ENCODE assay signal across 22 cellular contexts in the genomic region with DNA sequence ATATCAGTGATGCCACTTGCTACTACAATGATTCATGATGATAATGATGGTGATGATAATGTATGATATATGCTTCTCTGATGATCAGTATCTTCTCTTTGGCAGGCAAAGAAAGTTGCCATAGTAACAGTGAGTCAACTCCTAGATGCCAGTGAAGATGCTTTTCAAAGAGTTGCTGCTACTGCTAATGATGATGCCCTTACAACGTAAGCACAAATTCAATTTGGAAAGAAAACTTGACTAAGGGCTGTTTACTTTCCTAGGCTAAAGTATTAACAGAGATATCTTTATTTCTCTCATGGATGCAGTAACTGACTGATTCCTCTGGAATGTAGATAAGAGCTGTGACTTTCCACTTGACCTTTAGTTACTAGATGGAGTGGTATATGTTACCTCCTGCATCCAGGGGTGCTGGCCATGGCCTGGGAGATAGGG. TPM values are rescaled to one million over a fixed set of nuclear protein-coding genes. Genes with fewer than 3 reads are reported as not detected.
DNase-seq lines count a peak whose midpoint lies in the region; ATAC-seq and TF ChIP-seq lines count a peak whose summit lies in the region.
"Had no signal": no experiment of that assay in that cellular context is flagged by ENCODE, and none has a peak within 500 bp of the region (broad histone marks: within the 10 kb centered on the region; RNA-seq: fewer than 3 reads in every experiment).

No MANE protein-coding gene starts in this region.

- no peaks in the 10 kb centered on the region for H3K36me3 Mint-ChIP-seq in activated T-cell treated with anti-CD3 and anti-CD28 coated beads, Interleukin-2, amount 50 U/mL, for 4 hours (ENCODE audit: insufficient read depth)
- no peaks in the 10 kb centered on the region for H3K36me3 Mint-ChIP-seq in activated T-cell treated with anti-CD3 and anti-CD28 coated beads, Interleukin-2, amount 50 U/mL, for 24 hours (ENCODE audit: low read depth)
- no peaks in the 10 kb centered on the region for H3K36me3 Mint-ChIP-seq in progenitor cell of endocrine pancreas (ENCODE audit: insufficient read depth)

- H3K9me3 Mint-ChIP-seq in activated T-cell treated with anti-CD3 and anti-CD28 coated beads, Interleukin-2, amount 50 U/mL, for 4 hours: no peaks in the 10 kb centered on the region
- no peaks in the 10 kb centered on the region for H3K9me3 Mint-ChIP-seq in activated T-cell treated with anti-CD3 and anti-CD28 coated beads, Interleukin-2, amount 50 U/mL, for 24 hours
- H3K9me3 Mint-ChIP-seq in progenitor cell of endocrine pancreas (ENCODE audit: low read depth): peaks cover 4% of the 10 kb centered on the region
- H3K9me3 Mint-ChIP-seq: activated B cell treated with CpG ODN at 0.5 μM for 24 hours; central memory CD8-positive, alpha-beta T cell; effector memory CD8-positive, alpha-beta T cell; neural crest cell; stimulated activated naive CD8-positive, alpha-beta T cell treated with anti-CD3 and anti-CD28 coated beads, Interleukin-15, Interleukin-2, amounts not matched to agents 100 ng/mL and 50 ng/mL, for 24 hours; T-helper 2 cell treated with Interferon-gamma antibody and Interleukin-4, amounts not matched to agents 5 μg/mL and 100 μg/mL, for 36 hours had no signal

- TF ChIP-seq CTCF in epithelial cell of esophagus (IDR thresholded peaks at IDR 0.05; ENCODE audit: insufficient read depth, low read depth, low read length, missing control alignments) (no peak), progenitor cell of endocrine pancreas (IDR thresholded peaks at IDR 0.05; ENCODE audit: unreplicated experiment) (no peak)

- intact Hi-C loops in posterior cingulate gyrus (cut with DNase I): no loop called here

- no peak overlapping the region for H3K27ac Mint-ChIP-seq in activated T-cell treated with anti-CD3 and anti-CD28 coated beads, Interleukin-2, amount 50 U/mL, for 24 hours
- peak overlapping the region; percentile 46 for H3K27ac Mint-ChIP-seq in progenitor cell of endocrine pancreas
- H3K27ac Mint-ChIP-seq: activated B cell treated with CpG ODN at 0.5 μM for 24 hours; effector memory CD8-positive, alpha-beta T cell; stimulated activated naive CD8-positive, alpha-beta T cell treated with anti-CD3 and anti-CD28 coated beads, Interleukin-15, Interleukin-2, amounts not matched to agents 100 ng/mL and 50 ng/mL, for 24 hours; T-helper 2 cell treated with Interferon-gamma antibody and Interleukin-4, amounts not matched to agents 5 μg/mL and 100 μg/mL, for 36 hours had no signal

- peaks cover 2% of the 10 kb centered on the region for H3K27me3 Mint-ChIP-seq in activated T-cell treated with anti-CD3 and anti-CD28 coated beads, Interleukin-2, amount 50 U/mL, for 4 hours (ENCODE audit: low read depth)
- peaks cover 11% of the 10 kb centered on the region for H3K27me3 Mint-ChIP-seq in activated T-cell treated with anti-CD3 and anti-CD28 coated beads, Interleukin-2, amount 50 U/mL, for 24 hours
- no peaks in the 10 kb centered on the region for H3K27me3 Mint-ChIP-seq in progenitor cell of endocrine pancreas

- H3K4me3 ChIP-seq in epithelial cell of esophagus (ENCODE audit: low read length): no peak overlapping the region
- H3K4me3 ChIP-seq: adrenal gland, SJSA1 had no signal

- no peak overlapping the region for H3K4me3 Mint-ChIP-seq in activated T-cell treated with anti-CD3 and anti-CD28 coated beads, Interleukin-2, amount 50 U/mL, for 4 hours
- no peak overlapping the region for H3K4me3 Mint-ChIP-seq in activated T-cell treated with anti-CD3 and anti-CD28 coated beads, Interleukin-2, amount 50 U/mL, for 24 hours
- H3K4me3 Mint-ChIP-seq in progenitor cell of endocrine pancreas (ENCODE audit: low read depth): no peak overlapping the region
- H3K4me3 Mint-ChIP-seq: activated B cell treated with CpG ODN at 0.5 μM for 24 hours; central memory CD8-positive, alpha-beta T cell; effector memory CD8-positive, alpha-beta T cell; neural crest cell; stimulated activated naive CD8-positive, alpha-beta T cell treated with anti-CD3 and anti-CD28 coated beads, Interleukin-15, Interleukin-2, amounts not matched to agents 100 ng/mL and 50 ng/mL, for 24 hours; T-helper 2 cell treated with Interferon-gamma antibody and Interleukin-4, amounts not matched to agents 5 μg/mL and 100 μg/mL, for 36 hours had no signal

- no peak for DNase-seq in activated T-cell treated with anti-CD3 and anti-CD28 coated beads, Interleukin-2, amount 50 U/mL, for 4 hours
- DNase-seq in activated T-cell treated with anti-CD3 and anti-CD28 coated beads, Interleukin-2, amount 50 U/mL, for 24 hours: no peak
- DNase-seq in LHCN-M2 (ENCODE audit: low read depth) (peak; percentile 15), epithelial cell of esophagus (ENCODE audit: low read depth) (peak; percentile 17), progenitor cell of endocrine pancreas (ENCODE audit: low spot score, unreplicated experiment) (no peak), posterior cingulate gyrus (no peak)
- DNase-seq: activated B cell treated with CpG ODN at 0.5 μM for 24 hours; adrenal gland; effector memory CD8-positive, alpha-beta T cell; NCI-H187; NCI-H510A; retina had no signal

- ATAC-seq in activated T-cell treated with anti-CD3 and anti-CD28 coated beads, Interleukin-2, amount 50 U/mL, for 4 hours: peak; percentile 62 to 70
- ATAC-seq in GM18907 (IDR thresholded peaks at IDR 0.05; ENCODE audit: unreplicated experiment) (no peak), HG03439 (IDR thresholded peaks at IDR 0.05; ENCODE audit: unreplicated experiment) (no peak)
- ATAC-seq: effector memory CD8-positive, alpha-beta T cell had no signal

- H3K4me1 Mint-ChIP-seq in activated T-cell treated with anti-CD3 and anti-CD28 coated beads, Interleukin-2, amount 50 U/mL, for 4 hours (ENCODE audit: low read depth): peaks cover 2% of the 10 kb centered on the region
- peaks cover 4% of the 10 kb centered on the region for H3K4me1 Mint-ChIP-seq in activated T-cell treated with anti-CD3 and anti-CD28 coated beads, Interleukin-2, amount 50 U/mL, for 24 hours (ENCODE audit: low read depth)
- H3K4me1 Mint-ChIP-seq in progenitor cell of endocrine pancreas (ENCODE audit: low read depth): peaks cover 39% of the 10 kb centered on the region
- H3K4me1 Mint-ChIP-seq: central memory CD8-positive, alpha-beta T cell; neural crest cell had no signal

RNA-seq across cellular contexts. Expression of a gene that starts 27.8 kb away (rescaled TPM):
- not detected for total RNA-seq in activated T-cell treated with anti-CD3 and anti-CD28 coated beads, Interleukin-2, amount 50 U/mL, for 4 hours
- total RNA-seq in LHCN-M2 (2014; rRNA removed) (not detected in 2 replicates), progenitor cell of endocrine pancreas (1.3 and 1.4 TPM in 2 replicates)
- polyA plus RNA-seq in LHCN-M2 (2012): not detected
- total RNA-seq: activated B cell treated with CpG ODN at 0.5 μM for 24 hours; activated CD8-positive, alpha-beta memory T cell treated with anti-CD3 and anti-CD28 coated beads for 36 hours; adrenal gland; fibroblast of lung; kidney epithelial cell; neural crest cell; SJSA1 had no signal
- polyA plus RNA-seq: adrenal gland, fibroblast of lung had no signal

Comparison
In these comparisons a context has a peak if more than half of its experiments do, and no peak if none do; other contexts are left out.
1. ATAC-seq: peak in activated T-cell treated with anti-CD3 and anti-CD28 coated beads, Interleukin-2, amount 50 U/mL, for 4 hours (2 of 2); none in GM18907 (single experiment) and HG03439 (single experiment).
2. DNase-seq: peak in LHCN-M2 (single experiment) and epithelial cell of esophagus (single experiment); none in activated T-cell treated with anti-CD3 and anti-CD28 coated beads, Interleukin-2, amount 50 U/mL, for 4 hours (single experiment), activated T-cell treated with anti-CD3 and anti-CD28 coated beads, Interleukin-2, amount 50 U/mL, for 24 hours (single experiment), progenitor cell of endocrine pancreas (single experiment) and posterior cingulate gyrus (0 of 10).